ENCODE assay signal across 15 cellular contexts in genomic region chr9:134026981-134027380, GRCh38. TPM values are rescaled to one million over a fixed set of nuclear protein-coding genes. Genes with fewer than 3 reads are reported as not detected.
A peak's percentile ranks its signal among the peaks of the same experiment; 100 is the strongest.
DNase-seq lines count a peak whose midpoint lies in the region; ATAC-seq and TF ChIP-seq lines count a peak whose summit lies in the region.
"Had no signal": no experiment of that assay in that cellular context is flagged by ENCODE, and none has a peak within 500 bp of the region (broad histone marks: within the 10 kb centered on the region; RNA-seq: fewer than 3 reads in every experiment).

No MANE protein-coding gene starts in this region.

- no peak for TF ChIP-seq CTCF in PC-9 (conservative IDR thresholded peaks at IDR 0.05)
- no peak for TF ChIP-seq CTCF in osteocyte (IDR thresholded peaks at IDR 0.05)

- TSS peak; percentile 29 for BruUV-seq in PC-9 (replicated peaks; lab: Mats Ljungman, UMichigan)

- peaks cover 2% of the 10 kb centered on the region for H3K27me3 Mint-ChIP-seq in activated CD8-positive, alpha-beta memory T cell treated with anti-CD3 and anti-CD28 coated beads, Interleukin-2, amount 10 ng/mL, durations not matched to agents 7 days and 5 days
- no peaks in the 10 kb centered on the region for H3K27me3 Mint-ChIP-seq in central memory CD8-positive, alpha-beta T cell
- H3K27me3 Mint-ChIP-seq in osteocyte (ENCODE audit: unreplicated experiment): no peaks in the 10 kb centered on the region

- H3K9me3 Mint-ChIP-seq in activated CD8-positive, alpha-beta memory T cell treated with anti-CD3 and anti-CD28 coated beads, Interleukin-2, amount 10 ng/mL, durations not matched to agents 7 days and 5 days (ENCODE audit: low read depth): no peaks in the 10 kb centered on the region
- no peaks in the 10 kb centered on the region for H3K9me3 Mint-ChIP-seq in central memory CD8-positive, alpha-beta T cell
- H3K9me3 Mint-ChIP-seq in osteocyte (ENCODE audit: unreplicated experiment): no peaks in the 10 kb centered on the region

- no peak overlapping the region for H3K4me3 ChIP-seq in PC-9

- peak overlapping the region; percentile 75 for H3K4me3 Mint-ChIP-seq in activated CD8-positive, alpha-beta memory T cell treated with anti-CD3 and anti-CD28 coated beads, Interleukin-2, amount 10 ng/mL, durations not matched to agents 7 days and 5 days
- H3K4me3 Mint-ChIP-seq in central memory CD8-positive, alpha-beta T cell: peak overlapping the region; percentile 17
- peak overlapping the region; percentile 53 for H3K4me3 Mint-ChIP-seq in osteocyte (ENCODE audit: unreplicated experiment)

- H3K27ac ChIP-seq in PC-9: no peak overlapping the region
- H3K27ac ChIP-seq: brain microvascular endothelial cell, GM23248, left ventricle myocardium inferior, sigmoid colon, SJCRH30 had no signal

- no peak overlapping the region for H3K27ac Mint-ChIP-seq in activated CD8-positive, alpha-beta memory T cell treated with anti-CD3 and anti-CD28 coated beads, Interleukin-2, amount 10 ng/mL, durations not matched to agents 7 days and 5 days
- no peak overlapping the region for H3K27ac Mint-ChIP-seq in central memory CD8-positive, alpha-beta T cell (ENCODE audit: low read depth)
- no peak overlapping the region for H3K27ac Mint-ChIP-seq in osteocyte (ENCODE audit: unreplicated experiment)

- CTCF ChIA-PET in activated CD8-positive, alpha-beta memory T cell treated with anti-CD3 and anti-CD28 coated beads, Interleukin-2, amount 10 ng/mL, durations not matched to agents 7 days and 5 days (lab: Charles Lee): interaction anchor here (1.2 to 2.5 kb wide), 4 partner anchors 33 to 72 kb away, joined by 4 to 11 read pairs (median 4); no protein-coding TSS in a partner anchor
- CTCF ChIA-PET in PC-9 (lab: Charles Lee): no interaction called here

- H3K4me1 Mint-ChIP-seq in activated CD8-positive, alpha-beta memory T cell treated with anti-CD3 and anti-CD28 coated beads, Interleukin-2, amount 10 ng/mL, durations not matched to agents 7 days and 5 days: peaks cover 7% of the 10 kb centered on the region
- peaks cover 15% of the 10 kb centered on the region for H3K4me1 Mint-ChIP-seq in central memory CD8-positive, alpha-beta T cell
- peaks cover 10% of the 10 kb centered on the region for H3K4me1 Mint-ChIP-seq in osteocyte (ENCODE audit: unreplicated experiment)

- ATAC-seq in activated CD8-positive, alpha-beta memory T cell treated with anti-CD3 and anti-CD28 coated beads, Interleukin-2, amount 10 ng/mL, durations not matched to agents 7 days and 5 days: no peak
- ATAC-seq in central memory CD8-positive, alpha-beta T cell (replicated peaks; ENCODE audit: extremely low read depth, poor library complexity, severe bottlenecking): no peak

- peaks cover 5% of the 10 kb centered on the region for H3K36me3 Mint-ChIP-seq in activated CD8-positive, alpha-beta memory T cell treated with anti-CD3 and anti-CD28 coated beads, Interleukin-2, amount 10 ng/mL, durations not matched to agents 7 days and 5 days
- H3K36me3 Mint-ChIP-seq in central memory CD8-positive, alpha-beta T cell (ENCODE audit: insufficient read depth): peaks cover 7% of the 10 kb centered on the region
- peaks cover 11% of the 10 kb centered on the region for H3K36me3 Mint-ChIP-seq in osteocyte (ENCODE audit: unreplicated experiment)

- no peaks in the 10 kb centered on the region for H3K79me2 ChIP-seq in PC-9 (ENCODE audit: low read depth)

- H3K9me3 ChIP-seq in PC-9 (ENCODE audit: insufficient read depth, low read depth): no peaks in the 10 kb centered on the region
- H3K9me3 ChIP-seq: left ventricle myocardium inferior, sigmoid colon, SJCRH30 had no signal

- POLR2A ChIA-PET in PC-9 (lab: Charles Lee; ENCODE audit: unreplicated experiment): no interaction called here

- no peaks in the 10 kb centered on the region for H4K20me1 ChIP-seq in PC-9 (ENCODE audit: insufficient read depth)

- H2AFZ ChIP-seq in PC-9: no peak overlapping the region

- H3K4me2 ChIP-seq in PC-9: no peak overlapping the region

- no peaks in the 10 kb centered on the region for H3K36me3 ChIP-seq in PC-9 (ENCODE audit: low read depth)

- no peak for DNase-seq in activated CD8-positive, alpha-beta memory T cell treated with anti-CD3 and anti-CD28 coated beads, Interleukin-2, amount 10 ng/mL, durations not matched to agents 7 days and 5 days
- DNase-seq in activated CD8-positive, alpha-beta memory T cell treated with anti-CD3 and anti-CD28 coated beads, Interleukin-2, amount 50 U/mL, for 48 hours: no peak
- DNase-seq in PC-9 (no peak), osteocyte (ENCODE audit: extremely low spot score, unreplicated experiment) (no peak), NCI-H1092 treated with DMSO at 0.1 percent for 48 hours (lab: John Stamatoyannopoulos, UW) (no peak), SKM-1 (lab: John Stamatoyannopoulos, UW; ENCODE audit: unreplicated experiment) (no peak)
- no peak for DNase-seq in central memory CD8-positive, alpha-beta T cell (ENCODE audit: low spot score in 2 of 2)
- DNase-seq in activated CD4-positive, CD25-positive, alpha-beta regulatory T cell (lab: John Stamatoyannopoulos, UW): no peak
- DNase-seq: brain microvascular endothelial cell; effector CD8-positive, alpha-beta T cell; GM23248; left ventricle myocardium inferior; SJCRH30; stimulated activated CD4-positive, alpha-beta T cell treated with anti-CD3 and anti-CD28 coated beads, Interleukin-4, amount 100 ng/mL, for 1 hour had no signal

- H3K27me3 ChIP-seq in PC-9 (ENCODE audit: insufficient read depth, low read depth): no peaks in the 10 kb centered on the region
- H3K27me3 ChIP-seq: brain microvascular endothelial cell, sigmoid colon, SJCRH30 had no signal

- peaks cover 18% of the 10 kb centered on the region; the same call in 1 of the 2 replicates for H3F3A ChIP-seq in PC-9 (ENCODE audit: insufficient read depth, low read depth)

- no peaks in the 10 kb centered on the region for H3K9me2 ChIP-seq in PC-9 (ENCODE audit: insufficient read depth)

- peaks cover 10% of the 10 kb centered on the region for H3K4me1 ChIP-seq in PC-9 (replicated peaks; ENCODE audit: insufficient read depth)
- H3K4me1 ChIP-seq: SJCRH30 had no signal

- intact Hi-C loops in PC-9 (cut with micrococcal nuclease; ENCODE audit: unreplicated experiment): no loop called here

RNA-seq across cellular contexts. Expression of gene BRD3OS, which starts 1.7 kb away (rescaled TPM):
- 10 to 100 TPM; 12.5 to 14.5 TPM for total RNA-seq in activated CD8-positive, alpha-beta memory T cell treated with anti-CD3 and anti-CD28 coated beads, Interleukin-2, amount 10 ng/mL, durations not matched to agents 7 days and 5 days
- total RNA-seq in PC-9 (2021) (23.7 and 26.2 TPM in 2 replicates), osteocyte (19.9 and 22.0 TPM in 2 replicates)

RNA-seq across cellular contexts. Expression of gene VAV2, which starts 34.9 kb away (rescaled TPM):
- 1 to 10 TPM; 5.1 to 5.5 TPM for total RNA-seq in activated CD8-positive, alpha-beta memory T cell treated with anti-CD3 and anti-CD28 coated beads, Interleukin-2, amount 10 ng/mL, durations not matched to agents 7 days and 5 days
- total RNA-seq in PC-9 (2021) (36.0 and 36.5 TPM in 2 replicates), osteocyte (21.5 and 24.4 TPM in 2 replicates)

RNA-seq across cellular contexts. Expression of gene BRD3, which starts 40.8 kb away (rescaled TPM):
- total RNA-seq in activated CD8-positive, alpha-beta memory T cell treated with anti-CD3 and anti-CD28 coated beads, Interleukin-2, amount 10 ng/mL, durations not matched to agents 7 days and 5 days: 10 to 100 TPM; 33.3 to 43.5 TPM
- total RNA-seq in PC-9 (2021) (47.3 and 64.0 TPM in 2 replicates), osteocyte (56.2 and 63.8 TPM in 2 replicates)

Comparison
In these comparisons a context has a peak if more than half of its experiments do, and no peak if none do; other contexts are left out.
1. H3K4me3 Mint-ChIP-seq: peak in every context shown above with its lines; median percentile 75 in activated CD8-positive, alpha-beta memory T cell treated with anti-CD3 and anti-CD28 coated beads, Interleukin-2, amount 10 ng/mL, durations not matched to agents 7 days and 5 days; 53 in osteocyte; 17 in central memory CD8-positive, alpha-beta T cell.